ENCODE assay signal across 1 cellular context in genomic region chr10:133309720-133310398, GRCh38.
TF ChIP-seq lines count a peak whose summit lies in the region.

No MANE protein-coding gene starts in this region.

TF ChIP-seq in GM23338, 12 proteins besides CTCF, POLR2A, EP300 and RAD21 (continued from another document):
- TF ChIP-seq, protein P1, sequence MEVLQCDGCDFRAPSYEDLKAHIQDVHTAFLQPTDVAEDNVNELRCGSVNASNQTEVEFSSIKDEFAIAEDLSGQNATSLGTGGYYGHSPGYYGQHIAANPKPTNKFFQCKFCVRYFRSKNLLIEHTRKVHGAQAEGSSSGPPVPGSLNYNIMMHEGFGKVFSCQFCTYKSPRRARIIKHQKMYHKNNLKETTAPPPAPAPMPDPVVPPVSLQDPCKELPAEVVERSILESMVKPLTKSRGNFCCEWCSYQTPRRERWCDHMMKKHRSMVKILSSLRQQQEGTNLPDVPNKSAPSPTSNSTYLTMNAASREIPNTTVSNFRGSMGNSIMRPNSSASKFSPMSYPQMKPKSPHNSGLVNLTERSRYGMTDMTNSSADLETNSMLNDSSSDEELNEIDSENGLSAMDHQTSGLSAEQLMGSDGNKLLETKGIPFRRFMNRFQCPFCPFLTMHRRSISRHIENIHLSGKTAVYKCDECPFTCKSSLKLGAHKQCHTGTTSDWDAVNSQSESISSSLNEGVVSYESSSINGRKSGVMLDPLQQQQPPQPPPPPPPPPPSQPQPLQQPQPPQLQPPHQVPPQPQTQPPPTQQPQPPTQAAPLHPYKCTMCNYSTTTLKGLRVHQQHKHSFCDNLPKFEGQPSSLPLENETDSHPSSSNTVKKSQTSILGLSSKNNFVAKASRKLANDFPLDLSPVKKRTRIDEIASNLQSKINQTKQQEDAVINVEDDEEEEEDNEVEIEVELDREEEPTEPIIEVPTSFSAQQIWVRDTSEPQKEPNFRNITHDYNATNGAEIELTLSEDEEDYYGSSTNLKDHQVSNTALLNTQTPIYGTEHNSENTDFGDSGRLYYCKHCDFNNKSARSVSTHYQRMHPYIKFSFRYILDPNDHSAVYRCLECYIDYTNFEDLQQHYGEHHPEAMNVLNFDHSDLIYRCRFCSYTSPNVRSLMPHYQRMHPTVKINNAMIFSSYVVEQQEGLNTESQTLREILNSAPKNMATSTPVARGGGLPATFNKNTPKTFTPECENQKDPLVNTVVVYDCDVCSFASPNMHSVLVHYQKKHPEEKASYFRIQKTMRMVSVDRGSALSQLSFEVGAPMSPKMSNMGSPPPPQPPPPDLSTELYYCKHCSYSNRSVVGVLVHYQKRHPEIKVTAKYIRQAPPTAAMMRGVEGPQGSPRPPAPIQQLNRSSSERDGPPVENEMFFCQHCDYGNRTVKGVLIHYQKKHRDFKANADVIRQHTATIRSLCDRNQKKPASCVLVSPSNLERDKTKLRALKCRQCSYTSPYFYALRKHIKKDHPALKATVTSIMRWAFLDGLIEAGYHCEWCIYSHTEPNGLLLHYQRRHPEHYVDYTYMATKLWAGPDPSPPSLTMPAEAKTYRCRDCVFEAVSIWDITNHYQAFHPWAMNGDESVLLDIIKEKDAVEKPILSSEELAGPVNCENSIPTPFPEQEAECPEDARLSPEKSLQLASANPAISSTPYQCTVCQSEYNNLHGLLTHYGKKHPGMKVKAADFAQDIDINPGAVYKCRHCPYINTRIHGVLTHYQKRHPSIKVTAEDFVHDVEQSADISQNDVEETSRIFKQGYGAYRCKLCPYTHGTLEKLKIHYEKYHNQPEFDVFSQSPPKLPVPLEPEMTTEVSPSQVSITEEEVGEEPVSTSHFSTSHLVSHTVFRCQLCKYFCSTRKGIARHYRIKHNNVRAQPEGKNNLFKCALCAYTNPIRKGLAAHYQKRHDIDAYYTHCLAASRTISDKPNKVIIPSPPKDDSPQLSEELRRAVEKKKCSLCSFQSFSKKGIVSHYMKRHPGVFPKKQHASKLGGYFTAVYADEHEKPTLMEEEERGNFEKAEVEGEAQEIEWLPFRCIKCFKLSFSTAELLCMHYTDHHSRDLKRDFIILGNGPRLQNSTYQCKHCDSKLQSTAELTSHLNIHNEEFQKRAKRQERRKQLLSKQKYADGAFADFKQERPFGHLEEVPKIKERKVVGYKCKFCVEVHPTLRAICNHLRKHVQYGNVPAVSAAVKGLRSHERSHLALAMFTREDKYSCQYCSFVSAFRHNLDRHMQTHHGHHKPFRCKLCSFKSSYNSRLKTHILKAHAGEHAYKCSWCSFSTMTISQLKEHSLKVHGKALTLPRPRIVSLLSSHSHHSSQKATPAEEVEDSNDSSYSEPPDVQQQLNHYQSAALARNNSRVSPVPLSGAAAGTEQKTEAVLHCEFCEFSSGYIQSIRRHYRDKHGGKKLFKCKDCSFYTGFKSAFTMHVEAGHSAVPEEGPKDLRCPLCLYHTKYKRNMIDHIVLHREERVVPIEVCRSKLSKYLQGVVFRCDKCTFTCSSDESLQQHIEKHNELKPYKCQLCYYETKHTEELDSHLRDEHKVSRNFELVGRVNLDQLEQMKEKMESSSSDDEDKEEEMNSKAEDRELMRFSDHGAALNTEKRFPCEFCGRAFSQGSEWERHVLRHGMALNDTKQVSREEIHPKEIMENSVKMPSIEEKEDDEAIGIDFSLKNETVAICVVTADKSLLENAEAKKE (CRISPR knock-in tag; IDR thresholded peaks at IDR 0.05) = no peak
- TF ChIP-seq, protein P2, sequence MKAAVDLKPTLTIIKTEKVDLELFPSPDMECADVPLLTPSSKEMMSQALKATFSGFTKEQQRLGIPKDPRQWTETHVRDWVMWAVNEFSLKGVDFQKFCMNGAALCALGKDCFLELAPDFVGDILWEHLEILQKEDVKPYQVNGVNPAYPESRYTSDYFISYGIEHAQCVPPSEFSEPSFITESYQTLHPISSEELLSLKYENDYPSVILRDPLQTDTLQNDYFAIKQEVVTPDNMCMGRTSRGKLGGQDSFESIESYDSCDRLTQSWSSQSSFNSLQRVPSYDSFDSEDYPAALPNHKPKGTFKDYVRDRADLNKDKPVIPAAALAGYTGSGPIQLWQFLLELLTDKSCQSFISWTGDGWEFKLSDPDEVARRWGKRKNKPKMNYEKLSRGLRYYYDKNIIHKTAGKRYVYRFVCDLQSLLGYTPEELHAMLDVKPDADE (IDR thresholded peaks at IDR 0.05) = no peak
- no peak for TF ChIP-seq EZH2 (IDR thresholded peaks at IDR 0.05; ENCODE audit: low read depth, unreplicated experiment)
- TF ChIP-seq REST (IDR thresholded peaks at IDR 0.05; ENCODE audit: unreplicated experiment) = no peak
- TF ChIP-seq CREB1 (CRISPR knock-in tag; IDR thresholded peaks at IDR 0.05; ENCODE audit: low read depth) = no peak
- no peak for TF ChIP-seq EZH2phosphoT487 (IDR thresholded peaks at IDR 0.05; ENCODE audit: unreplicated experiment)
TF ChIP-seq in GM23338: peak in this region for 0.
